Comparison of ENCODE assay signal across 19 cellular contexts in genomic region chr16:14957576-14958322, GRCh38. TPM values are rescaled to one million over a fixed set of nuclear protein-coding genes. Genes with fewer than 3 reads are reported as not detected.
A peak's percentile ranks its signal among the peaks of the same experiment; 100 is the strongest.
DNase-seq lines count a peak whose midpoint lies in the region; ATAC-seq and TF ChIP-seq lines count a peak whose summit lies in the region.
"Had no signal": no experiment of that assay in that cellular context is flagged by ENCODE, and none has a peak within 500 bp of the region (broad histone marks: within the 10 kb centered on the region; RNA-seq: fewer than 3 reads in every experiment).

No MANE protein-coding gene starts in this region.

- H3K36me3 ChIP-seq in H7 (replicated peaks; ENCODE audit: control insufficient read depth, insufficient read depth, low read length) (no peaks in the 10 kb centered on the region), endodermal cell (ENCODE audit: control insufficient read depth, insufficient read depth, low read length) (no peaks in the 10 kb centered on the region), stomach (no peaks in the 10 kb centered on the region)
- H3K36me3 ChIP-seq: Peyer's patch had no signal

- peaks cover 3% of the 10 kb centered on the region for H3K4me1 Mint-ChIP-seq in endodermal cell
- H3K4me1 Mint-ChIP-seq: CD4-positive, CD25-positive, alpha-beta regulatory T cell had no signal

- no peaks in the 10 kb centered on the region for H3K27me3 Mint-ChIP-seq in endodermal cell (ENCODE audit: insufficient read depth)

- H3K27ac ChIP-seq in endodermal cell (ENCODE audit: low read depth, low read length) (no peak overlapping the region), stomach (no peak overlapping the region)
- H3K27ac ChIP-seq: GM23248, Peyer's patch had no signal

- TF ChIP-seq EP300 in stomach (IDR thresholded peaks at IDR 0.05), result no peak

- no peaks in the 10 kb centered on the region for H3K36me3 Mint-ChIP-seq in endodermal cell (ENCODE audit: low read depth)
- H3K36me3 Mint-ChIP-seq: CD4-positive, CD25-positive, alpha-beta regulatory T cell had no signal

- TF ChIP-seq CTCF in endodermal cell (conservative IDR thresholded peaks at IDR 0.05) (no peak), stomach (IDR thresholded peaks at IDR 0.05) (no peak)

- no peaks in the 10 kb centered on the region for H3K27me3 ChIP-seq in H7 (ENCODE audit: control insufficient read depth, insufficient read depth, low read length)
- H3K27me3 ChIP-seq in endodermal cell (ENCODE audit: control insufficient read depth, insufficient read depth, low read length, poor library complexity, severe bottlenecking), result no peaks in the 10 kb centered on the region
- no peaks in the 10 kb centered on the region for H3K27me3 ChIP-seq in stomach
- H3K27me3 ChIP-seq: Peyer's patch had no signal

- DNase-seq in H7 (peak; percentile 45), endodermal cell (peak; percentile 46), mucosa of gallbladder (ENCODE audit: low spot score) (peak; percentile 11), stomach (peak; percentile 24), HUDEP-2 (lab: John Stamatoyannopoulos, UW; ENCODE audit: unreplicated experiment in 76 of 76) (no peak), GM03348 (ENCODE audit: low spot score) (no peak), HuH-7.5 (ENCODE audit: low spot score) (no peak)
- DNase-seq: ACHN; Calu3; CD4-positive, CD25-positive, alpha-beta regulatory T cell; DMS79; GM23248; NCI-H1048; NCI-H2081 treated with DMSO at 0.1 percent for 48 hours; NCI-H524 treated with DMSO at 0.1 percent for 48 hours; Peyer's patch; Right ventricle myocardium superior had no signal

- no peak overlapping the region for H3K9ac ChIP-seq in endodermal cell (ENCODE audit: extremely low read depth, low read length, poor library complexity, severe bottlenecking)
- H3K9ac ChIP-seq: GM23248, SK-N-SH had no signal

- no peak overlapping the region for H3K4me3 ChIP-seq in H7 (ENCODE audit: insufficient read depth, low read depth, low read length)
- no peak overlapping the region for H3K4me3 ChIP-seq in endodermal cell (ENCODE audit: low read length)
- H3K4me3 ChIP-seq in stomach, result no peak overlapping the region
- H3K4me3 ChIP-seq: GM23248, Peyer's patch had no signal

- no peaks in the 10 kb centered on the region for H3K4me1 ChIP-seq in endodermal cell (ENCODE audit: control insufficient read depth, insufficient read depth, low read length)
- H3K4me1 ChIP-seq in stomach, result peaks cover 7 to 27% (median 17%) of the 10 kb centered on the region in 4 donors

- ATAC-seq in HG03439 (IDR thresholded peaks at IDR 0.05; ENCODE audit: unreplicated experiment), result no peak

- no peaks in the 10 kb centered on the region for H3K9me3 Mint-ChIP-seq in endodermal cell

- no peak overlapping the region for H3K27ac Mint-ChIP-seq in endodermal cell

- WGBS in endodermal cell (ENCODE audit: insufficient coverage in 1 of 2, insufficient read length in 1 of 2), 2 experiments, result 92 to 96% methylated on average over 24 to 28 of the region's 28 CpGs
- WGBS in stomach, 5 donors, result 91 to 95% (median 93%) methylated on average over 28 of the region's 28 CpGs

- no peak overlapping the region for H3K4me3 Mint-ChIP-seq in endodermal cell
- H3K4me3 Mint-ChIP-seq: CD4-positive, CD25-positive, alpha-beta regulatory T cell had no signal

- intact Hi-C loops in stomach (cut with DNase I; ENCODE audit: low total_unique reads), result no loop called here

- no peak for TF ChIP-seq POLR2A in stomach (IDR thresholded peaks at IDR 0.05)

- no peaks in the 10 kb centered on the region for H3K9me3 ChIP-seq in endodermal cell (ENCODE audit: control insufficient read depth, low read length)
- H3K9me3 ChIP-seq in stomach, result no peaks in the 10 kb centered on the region
- H3K9me3 ChIP-seq: Peyer's patch, SK-N-SH had no signal

RNA-seq across cellular contexts. Expression of gene PDXDC1, which starts 17.1 kb away (rescaled TPM):
- total RNA-seq in H7 (2014; rRNA removed; shearing (Covaris generic)), result 67.5 and 82.0 TPM in 2 replicates
- 100 to 1,000 TPM; 163 to 202 TPM for total RNA-seq in endodermal cell
- 52.4 TPM for polyA plus RNA-seq in endodermal cell (2013, experiment 1 of 2)
- 44.1 TPM for polyA plus RNA-seq in endodermal cell (2013, experiment 2 of 2)
- 189 TPM for total RNA-seq in mucosa of gallbladder
- total RNA-seq in stomach, result 100 to 1,000 TPM in 2 of 5 donors, 10 to 100 TPM in 3; 70.6 to 126 (median 97.5) TPM
- 10 to 100 TPM; 35.1 to 62.8 (median 53.0) TPM for polyA plus RNA-seq in stomach

RNA-seq across cellular contexts. Expression of gene NPIPA1, which starts 20.5 kb away (rescaled TPM):
- total RNA-seq in H7 (2014; rRNA removed; shearing (Covaris generic)), result 27.6 and 42.6 TPM in 2 replicates
- total RNA-seq in endodermal cell (100 to 1,000 TPM; 177 to 183 TPM), mucosa of gallbladder (114 TPM), stomach (100 to 1,000 TPM in 2 of 5 donors, 10 to 100 TPM in 3; 64.5 to 182 (median 78.8) TPM)
- polyA plus RNA-seq in endodermal cell (2013, experiment 1 of 2), result 97.9 TPM
- 92.2 TPM for polyA plus RNA-seq in endodermal cell (2013, experiment 2 of 2)
- 100 to 1,000 TPM in 1 of 3 donors, 10 to 100 TPM in 2; 33.9 to 114 (median 43.1) TPM for polyA plus RNA-seq in stomach

Comparison
In these comparisons a context has a peak if more than half of its experiments do, and no peak if none do; other contexts are left out.
1. DNase-seq: peak in H7 (single experiment), endodermal cell (single experiment), mucosa of gallbladder (single experiment) and stomach (single experiment); none in HUDEP-2 (0 of 76), GM03348 (single experiment) and HuH-7.5 (single experiment).